1 cellular context compared by ENCODE assay signal in genomic region chr9:269255-269833, GRCh38. TPM values are rescaled to one million over a fixed set of nuclear protein-coding genes. Genes with fewer than 3 reads are reported as not detected.
"Had no signal": no experiment of that assay in that cellular context is flagged by ENCODE, and none has a peak within 500 bp of the region (broad histone marks: within the 10 kb centered on the region; RNA-seq: fewer than 3 reads in every experiment).

No MANE protein-coding gene starts in this region.

RNA-seq across cellular contexts. Expression of gene DOCK8, which starts 54.7 kb away (rescaled TPM):
- total RNA-seq: RPMI7951 had no signal
